8 cellular contexts compared by ENCODE assay signal in the genomic region with DNA sequence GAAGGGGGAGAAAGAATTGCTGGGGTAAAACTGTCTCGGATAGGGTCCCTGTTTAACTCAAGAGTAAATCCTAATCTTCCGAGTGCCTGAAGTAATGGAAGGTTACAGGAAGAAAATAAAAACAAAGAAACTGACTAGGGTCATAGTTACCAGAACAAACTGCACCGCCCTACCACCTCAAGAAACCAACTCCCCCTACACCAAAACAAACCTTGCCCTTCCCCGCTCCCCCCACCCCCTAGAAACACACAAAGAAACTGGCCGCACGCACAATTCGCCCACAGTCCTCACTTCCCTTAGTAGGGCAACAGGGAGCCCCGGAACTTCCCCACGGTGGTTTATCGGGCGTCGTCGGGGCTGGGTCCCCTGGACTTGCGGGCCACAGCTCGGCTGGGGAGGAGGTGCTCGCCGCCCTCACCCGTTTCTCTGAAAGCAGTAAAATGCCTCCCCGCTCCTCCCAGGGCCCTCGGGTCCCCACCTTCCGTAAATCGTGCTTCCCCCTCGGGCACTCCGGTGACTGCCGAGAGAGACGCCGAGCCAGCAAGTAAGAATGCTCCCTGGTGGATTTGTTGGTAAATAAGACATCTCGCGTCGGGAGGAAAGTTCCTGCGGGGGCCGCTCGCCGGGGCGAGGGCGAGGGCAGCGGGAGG. TPM values are rescaled to one million over a fixed set of nuclear protein-coding genes. Genes with fewer than 3 reads are reported as not detected.
DNase-seq lines count a peak whose midpoint lies in the region; ATAC-seq, FAIRE-seq and TF ChIP-seq lines count a peak whose summit lies in the region.

No MANE protein-coding gene starts in this region.

- H3K4me3 ChIP-seq in CD8-positive, alpha-beta memory T cell (ENCODE audit: low read length) = peak overlapping the region; percentile 81
- H3K4me3 ChIP-seq in HUES64 (ENCODE audit: low read length) (peak overlapping the region; percentile 95), bronchial epithelial cell (ENCODE audit: low read depth, low read length) (peak overlapping the region; percentile 77), lung (peak overlapping the region; percentile 70)

- CTCF ChIA-PET in CD8-positive, alpha-beta memory T cell (lab: Charles Lee) = interaction anchor here (2.0 kb wide), 1 partner anchor 52 kb away, joined by 6 read pairs; no protein-coding TSS in a partner anchor

- H3K27me3 ChIP-seq in CD8-positive, alpha-beta memory T cell (ENCODE audit: insufficient read depth, low read length, poor library complexity, severe bottlenecking) = no peaks in the 10 kb centered on the region
- H3K27me3 ChIP-seq in HUES64 (ENCODE audit: insufficient read depth, low read length) = no peaks in the 10 kb centered on the region
- no peaks in the 10 kb centered on the region for H3K27me3 ChIP-seq in bronchial epithelial cell (ENCODE audit: control insufficient read depth, insufficient read depth, low read length)
- H3K27me3 ChIP-seq in lung (ENCODE audit: control insufficient read depth, insufficient read depth) = no peaks in the 10 kb centered on the region

- H3K4me1 ChIP-seq in CD8-positive, alpha-beta memory T cell (ENCODE audit: insufficient read depth, low read length) = peaks cover 45% of the 10 kb centered on the region
- H3K4me1 ChIP-seq in HUES64 (ENCODE audit: insufficient read depth, low read length) (peaks cover 53% of the 10 kb centered on the region), lung (ENCODE audit: control insufficient read depth in 2 of 2, insufficient read depth in 2 of 2, low read length in 2 of 2) (peaks cover 2 to 10% of the 10 kb centered on the region in 2 donors)

- H3K4me3 Mint-ChIP-seq in CD8-positive, alpha-beta memory T cell = peak overlapping the region; percentile 89 to 100 (median 98)
- peak overlapping the region; percentile 94 for H3K4me3 Mint-ChIP-seq in T-helper 2 cell treated with Interferon-gamma antibody and Interleukin-4, amounts not matched to agents 5 μg/mL and 100 μg/mL, for 36 hours

- FAIRE-seq in bronchial epithelial cell (lab: Jason Lieb, UNC) = no peak

- H3K4me1 Mint-ChIP-seq in CD8-positive, alpha-beta memory T cell = peaks cover 54 to 70% (median 68%) of the 10 kb centered on the region in 3 donors
- peaks cover 47% of the 10 kb centered on the region for H3K4me1 Mint-ChIP-seq in T-helper 2 cell treated with Interferon-gamma antibody and Interleukin-4, amounts not matched to agents 5 μg/mL and 100 μg/mL, for 36 hours (ENCODE audit: low read depth)

- POLR2A ChIA-PET in CD8-positive, alpha-beta memory T cell (lab: Charles Lee) = interaction anchor here (0.5 to 1.9 kb wide), 3 partner anchors 21 to 1943 kb away, joined by 4 to 13 read pairs (median 7); partner anchors contain the start of gene ERGIC2

- H3K27ac Mint-ChIP-seq in CD8-positive, alpha-beta memory T cell = peak overlapping the region; percentile 89 to 99 (median 97)
- H3K27ac Mint-ChIP-seq in T-helper 2 cell treated with Interferon-gamma antibody and Interleukin-4, amounts not matched to agents 5 μg/mL and 100 μg/mL, for 36 hours = peak overlapping the region; percentile 96

- no peaks in the 10 kb centered on the region for H3K9me3 Mint-ChIP-seq in CD8-positive, alpha-beta memory T cell
- no peaks in the 10 kb centered on the region for H3K9me3 Mint-ChIP-seq in T-helper 2 cell treated with Interferon-gamma antibody and Interleukin-4, amounts not matched to agents 5 μg/mL and 100 μg/mL, for 36 hours

- WGBS in HUES64 = under 1% methylated on average over 35 of the region's 37 CpGs
- 2 to 3% methylated on average over 37 of the region's 37 CpGs for WGBS in lung, 2 donors

- H3K27ac ChIP-seq in CD8-positive, alpha-beta memory T cell (ENCODE audit: low read depth, low read length) = peak overlapping the region; percentile 91
- H3K27ac ChIP-seq in HUES64 (ENCODE audit: low read depth, low read length) (peak overlapping the region; percentile 95), lung (ENCODE audit: low read depth in 1 of 2, low read length in 1 of 2) (peak overlapping the region; percentile 89 to 91)

- TF ChIP-seq CTCF in bronchial epithelial cell (IDR thresholded peaks at IDR 0.05; ENCODE audit: insufficient read depth, low read length, severe bottlenecking) (no peak), lung (IDR thresholded peaks at IDR 0.05; ENCODE audit: control extremely low read depth, extremely low read depth) (no peak)

- peaks cover 0 to 23% (median 0%) of the 10 kb centered on the region in 3 donors for H3K36me3 Mint-ChIP-seq in CD8-positive, alpha-beta memory T cell
- H3K36me3 Mint-ChIP-seq in T-helper 2 cell treated with Interferon-gamma antibody and Interleukin-4, amounts not matched to agents 5 μg/mL and 100 μg/mL, for 36 hours (ENCODE audit: low read depth) = peaks cover 11% of the 10 kb centered on the region

- peaks cover 0 to 2% of the 10 kb centered on the region in 2 donors for H3K27me3 Mint-ChIP-seq in CD8-positive, alpha-beta memory T cell
- peaks cover 6% of the 10 kb centered on the region for H3K27me3 Mint-ChIP-seq in T-helper 2 cell treated with Interferon-gamma antibody and Interleukin-4, amounts not matched to agents 5 μg/mL and 100 μg/mL, for 36 hours (ENCODE audit: low read depth)

- peak in 3 of 5 donors; percentile 46 to 79 (median 58) for DNase-seq in CD8-positive, alpha-beta memory T cell
- peak; percentile 66 for DNase-seq in T-helper 2 cell treated with Interferon-gamma antibody and Interleukin-4, amounts not matched to agents 5 μg/mL and 100 μg/mL, for 36 hours (ENCODE audit: low spot score)
- DNase-seq in bronchial epithelial cell (ENCODE audit: low read depth) (no peak), lung (ENCODE audit: low spot score) (no peak), mesenteric fat pad (ENCODE audit: low spot score) (no peak)
- peak; percentile 37 to 46 for DNase-seq in stimulated activated CD8-positive, alpha-beta memory T cell treated with anti-CD3 and anti-CD28 coated beads, Interleukin-2, amount 100 ng/mL, for 48 hours (ENCODE audit: low read depth in 2 of 2)

- H3K36me3 ChIP-seq in CD8-positive, alpha-beta memory T cell (ENCODE audit: insufficient read depth, low read length) = no peaks in the 10 kb centered on the region
- no peaks in the 10 kb centered on the region for H3K36me3 ChIP-seq in HUES64 (ENCODE audit: insufficient read depth, low read length)
- no peaks in the 10 kb centered on the region for H3K36me3 ChIP-seq in bronchial epithelial cell (ENCODE audit: control insufficient read depth, insufficient read depth, low read length)
- H3K36me3 ChIP-seq in lung (ENCODE audit: control insufficient read depth in 2 of 2, insufficient read depth in 2 of 2, low read length in 2 of 2) = no peaks in the 10 kb centered on the region

- peak overlapping the region; percentile 98 for H3K9ac ChIP-seq in HUES64 (ENCODE audit: low read depth, low read length)

- ATAC-seq in GM19397 (IDR thresholded peaks at IDR 0.05; ENCODE audit: unreplicated experiment) (peak; percentile 21), lung (ENCODE audit: insufficient read depth, low FRiP score) (peak; percentile 1)

- H3K9me3 ChIP-seq in CD8-positive, alpha-beta memory T cell (ENCODE audit: low read length) = no peaks in the 10 kb centered on the region
- H3K9me3 ChIP-seq in HUES64 (ENCODE audit: insufficient read depth, low read depth, low read length) (no peaks in the 10 kb centered on the region), lung (ENCODE audit: control insufficient read depth in 2 of 2, insufficient read depth in 1 of 2, low read length in 1 of 2) (no peaks in the 10 kb centered on the region)

RNA-seq across cellular contexts. Expression of gene SINHCAF, which starts 2.4 kb away (rescaled TPM):
- total RNA-seq in CD8-positive, alpha-beta memory T cell = 100 to 1,000 TPM; 143 to 149 TPM
- polyA plus RNA-seq in CD8-positive, alpha-beta memory T cell = 55.9 TPM
- polyA plus RNA-seq in HUES64 (2013, experiment 1 of 2) = 229 TPM
- polyA plus RNA-seq in HUES64 (2013, experiment 2 of 2) = 222 TPM
- total RNA-seq in bronchial epithelial cell = 64.6 and 182 TPM in 2 replicates
- total RNA-seq in lung = 10 to 100 TPM; 40.8 to 67.0 TPM
- polyA plus RNA-seq in lung = 10 to 100 TPM; 23.4 to 26.8 TPM
- total RNA-seq in mesenteric fat pad = 21.9 TPM

Comparison
In these comparisons a context has a peak if more than half of its experiments do, and no peak if none do; other contexts are left out.
1. DNase-seq: peak in CD8-positive, alpha-beta memory T cell (3 of 5), T-helper 2 cell treated with Interferon-gamma antibody and Interleukin-4, amounts not matched to agents 5 μg/mL and 100 μg/mL, for 36 hours (single experiment) and stimulated activated CD8-positive, alpha-beta memory T cell treated with anti-CD3 and anti-CD28 coated beads, Interleukin-2, amount 100 ng/mL, for 48 hours (2 of 2); none in bronchial epithelial cell (single experiment), lung (single experiment) and mesenteric fat pad (single experiment).
2. Peak in every context shown above with its lines, with median percentiles within 50 percentile points of each other: H3K27ac ChIP-seq and H3K4me3 ChIP-seq.